Comparison of ENCODE assay signal across 8 cellular contexts in genomic region chr2:126657146-126657635, GRCh38. TPM values are rescaled to one million over a fixed set of nuclear protein-coding genes. Genes with fewer than 3 reads are reported as not detected.
DNase-seq lines count a peak whose midpoint lies in the region; ATAC-seq, FAIRE-seq and TF ChIP-seq lines count a peak whose summit lies in the region.

No MANE protein-coding gene starts in this region.

- H3K4me3 ChIP-seq in GM12864 (ENCODE audit: low read depth, low read length) = peak overlapping the region; percentile 80
- peak overlapping the region; percentile 68 for H3K4me3 ChIP-seq in astrocyte of the cerebellum (ENCODE audit: low read depth, low read length)
- H3K4me3 ChIP-seq in iPS-18a (ENCODE audit: low read length) = peak overlapping the region; percentile 77
- peak overlapping the region; percentile 69 for H3K4me3 ChIP-seq in smooth muscle cell

- H2AFZ ChIP-seq in smooth muscle cell (ENCODE audit: low read depth) = peak overlapping the region; percentile 60

- H3K9me3 ChIP-seq in iPS-18a (ENCODE audit: control insufficient read depth, low read depth, low read length) (no peaks in the 10 kb centered on the region), smooth muscle cell (replicated peaks; ENCODE audit: low read depth) (no peaks in the 10 kb centered on the region)

- peaks cover 14% of the 10 kb centered on the region for H3K79me2 ChIP-seq in smooth muscle cell (ENCODE audit: low read depth)

- DNase-seq in GM12864 (ENCODE audit: low read depth) (no peak), RCC 7860 (ENCODE audit: low spot score) (peak; percentile 62), astrocyte of the cerebellum (ENCODE audit: low read depth) (peak; percentile 69), smooth muscle cell (lab: John Stamatoyannopoulos, UW; ENCODE audit: unreplicated experiment) (peak; percentile 52), DMS53 (lab: John Stamatoyannopoulos, UW) (no peak), LoVo (ENCODE audit: low spot score) (no peak)

- peaks cover 17% of the 10 kb centered on the region for H4K20me1 ChIP-seq in smooth muscle cell (ENCODE audit: low read depth)

- peak; percentile 0 for ATAC-seq in HG02678 (IDR thresholded peaks at IDR 0.05; ENCODE audit: unreplicated experiment)

- H3K4me1 ChIP-seq in iPS-18a (ENCODE audit: control insufficient read depth, low read depth, low read length) (peaks cover 29% of the 10 kb centered on the region), smooth muscle cell (ENCODE audit: low read depth) (peaks cover 32% of the 10 kb centered on the region)

- in situ Hi-C loops in astrocyte of the cerebellum (cut with HindIII; ENCODE audit: low sequenced_read_pairs) = no loop called here

- H3K9ac ChIP-seq in iPS-18a (ENCODE audit: low read length) (peak overlapping the region; percentile 74), smooth muscle cell (ENCODE audit: low read depth) (peak overlapping the region; percentile 75)

- H3K4me2 ChIP-seq in smooth muscle cell = peak overlapping the region; percentile 84

- H3K36me3 ChIP-seq in iPS-18a (ENCODE audit: control insufficient read depth, low read depth, low read length) (no peaks in the 10 kb centered on the region), smooth muscle cell (ENCODE audit: low read depth) (no peaks in the 10 kb centered on the region)

- H3F3A ChIP-seq in smooth muscle cell (ENCODE audit: low read depth) = peaks cover 20% of the 10 kb centered on the region

- FAIRE-seq in RCC 7860 (lab: Jason Lieb, UNC) = no peak

- H3K27ac ChIP-seq in iPS-18a (ENCODE audit: low read length) = no peak overlapping the region
- peak overlapping the region; percentile 89 for H3K27ac ChIP-seq in smooth muscle cell (ENCODE audit: low read depth)

- 8% methylated on average over 16 of the region's 16 CpGs for WGBS in smooth muscle cell (ENCODE audit: low lambda C conversion rate)

- TF ChIP-seq CTCF in GM12864 (IDR thresholded peaks at IDR 0.05; ENCODE audit: low read depth, low read length, missing control alignments) (no peak), astrocyte of the cerebellum (IDR thresholded peaks at IDR 0.05; ENCODE audit: low read depth, low read length, missing control alignments) (no peak), smooth muscle cell (IDR thresholded peaks at IDR 0.05; ENCODE audit: borderline replicate concordance, insufficient read depth, poor library complexity, severe bottlenecking) (no peak)

- H3K27me3 ChIP-seq in iPS-18a (ENCODE audit: control insufficient read depth, insufficient read depth, low read length) (peaks cover 13% of the 10 kb centered on the region), smooth muscle cell (ENCODE audit: low read depth) (no peaks in the 10 kb centered on the region)

RNA-seq across cellular contexts. Expression of gene GYPC, which starts 1.2 kb away (rescaled TPM):
- total RNA-seq in smooth muscle cell = 25.5 and 25.7 TPM in 2 replicates
- polyA plus RNA-seq in smooth muscle cell = 61.8 and 62.3 TPM in 2 replicates

Comparison
In these comparisons a context has a peak if more than half of its experiments do, and no peak if none do; other contexts are left out.
1. DNase-seq: peak in RCC 7860 (single experiment), astrocyte of the cerebellum (single experiment) and smooth muscle cell (single experiment); none in GM12864 (single experiment), DMS53 (single experiment) and LoVo (single experiment).
2. Peak in every context shown above with its lines, with median percentiles within 50 percentile points of each other: H3K4me3 ChIP-seq.